Comparison of ENCODE assay signal across 9 cellular contexts in the genomic region with DNA sequence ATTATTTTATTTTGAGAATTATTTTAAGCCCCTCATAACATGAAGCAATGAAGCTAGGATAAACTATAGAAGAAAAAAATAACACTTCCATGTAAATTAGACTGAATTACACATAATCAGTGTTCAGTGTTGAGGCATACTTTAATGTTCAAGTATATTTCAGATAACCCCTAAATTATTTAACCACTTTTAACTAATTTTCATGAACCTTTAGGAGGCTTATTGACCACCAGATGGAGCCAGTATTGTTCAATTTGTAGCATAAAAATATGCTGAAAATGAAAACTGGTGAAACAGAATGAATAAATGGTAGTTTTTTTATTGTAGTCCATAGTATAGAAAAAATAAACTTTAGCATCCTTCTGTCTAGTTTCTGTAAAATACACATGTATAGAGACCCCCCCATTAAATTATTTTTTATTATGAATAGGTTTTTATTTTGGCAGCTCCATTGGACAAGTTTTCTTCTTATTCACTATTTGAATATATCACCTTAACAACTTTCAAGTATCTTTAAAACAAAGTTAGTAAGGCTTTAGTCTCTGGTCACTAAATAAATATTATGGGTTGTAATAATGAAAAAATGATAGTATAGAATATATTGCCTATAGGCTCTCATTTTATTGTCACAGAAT.
DNase-seq lines count a peak whose midpoint lies in the region; TF ChIP-seq lines count a peak whose summit lies in the region.
"Had no signal": no experiment of that assay in that cellular context is flagged by ENCODE, and none has a peak within 500 bp of the region (broad histone marks: within the 10 kb centered on the region; RNA-seq: fewer than 3 reads in every experiment).

No MANE protein-coding gene starts in this region.

- H3K27ac ChIP-seq in MM.1S (ENCODE audit: low read length) (no peak overlapping the region), ovary (no peak overlapping the region)
- H3K27ac ChIP-seq: SJSA1 had no signal

- no peaks in the 10 kb centered on the region for H4K20me1 ChIP-seq in MM.1S (ENCODE audit: insufficient read depth, low read length)

- no peaks in the 10 kb centered on the region for H3K9me2 ChIP-seq in MM.1S (replicated peaks; ENCODE audit: insufficient read depth, low read length)

- no peak overlapping the region for H2AFZ ChIP-seq in MM.1S (ENCODE audit: low read length)

- H3K36me3 ChIP-seq in MM.1S (replicated peaks; ENCODE audit: insufficient read depth, low read length) = no peaks in the 10 kb centered on the region
- no peaks in the 10 kb centered on the region for H3K36me3 ChIP-seq in ovary
- H3K36me3 ChIP-seq: SJSA1 had no signal

- no peaks in the 10 kb centered on the region for H3K9me3 ChIP-seq in MM.1S (replicated peaks; ENCODE audit: insufficient read depth, low read length)
- H3K9me3 ChIP-seq in ovary = no peaks in the 10 kb centered on the region

- no peaks in the 10 kb centered on the region for H3F3A ChIP-seq in MM.1S (ENCODE audit: insufficient read depth, low read length)

- TF ChIP-seq CTCF in MM.1S (IDR thresholded peaks at IDR 0.05; ENCODE audit: low read length) (peak; percentile 55), ovary (IDR thresholded peaks at IDR 0.05) (peak; percentile 8 to 42 (median 11))

- no peak overlapping the region for H3K4me2 ChIP-seq in MM.1S (ENCODE audit: low read depth, low read length)

- intact Hi-C loops in ovary (cut with DNase I) = loop anchor here in 1 of 4 donors (10.0 kb wide), 1 partner anchor 526 kb away; a partner anchor contains a TSS

- peak; percentile 19 for DNase-seq in G401 (ENCODE audit: low spot score)
- DNase-seq in MM.1S = peak; percentile 43
- peak; percentile 72 for DNase-seq in dedifferentiated amniotic fluid mesenchymal stem cell (ENCODE audit: extremely low spot score)
- no peak for DNase-seq in ovary
- no peak for DNase-seq in GF-D8 (lab: John Stamatoyannopoulos, UW)
- no peak for DNase-seq in NK-92 treated with Interleukin-12 subunit alpha and Interleukin-12 subunit beta, amount 100 ng/mL, for 24 hours (lab: John Stamatoyannopoulos, UW)
- DNase-seq in stimulated activated CD4-positive, alpha-beta T cell treated with anti-CD3 and anti-CD28 coated beads, Interleukin-1b, Interleukin-23, amount 100 ng/mL, for 48 hours = no peak
- DNase-seq in HK-2 (ENCODE audit: unreplicated experiment) = no peak

- H3K79me2 ChIP-seq in MM.1S (ENCODE audit: low read length) = no peaks in the 10 kb centered on the region

- H3K4me1 ChIP-seq in MM.1S (ENCODE audit: low read length) (0 out of 2 replicates have a peak, but pooled peaks cover 3% of the 10 kb centered on the region), ovary (ENCODE audit: insufficient read depth) (no peaks in the 10 kb centered on the region)
- H3K4me1 ChIP-seq: SJSA1 had no signal

- H3K9ac ChIP-seq in MM.1S (ENCODE audit: low read length) = no peak overlapping the region

- no peak for TF ChIP-seq POLR2A in ovary (IDR thresholded peaks at IDR 0.05)

- H3K27me3 ChIP-seq in MM.1S (replicated peaks; ENCODE audit: insufficient read depth, low read length) (no peaks in the 10 kb centered on the region), ovary (no peaks in the 10 kb centered on the region)
- H3K27me3 ChIP-seq: SJSA1 had no signal

- in situ Hi-C loops in G401 (cut with HindIII; ENCODE audit: low sequenced_read_pairs) = no loop called here

- H3K4me3 ChIP-seq in MM.1S (ENCODE audit: low read length) (no peak overlapping the region), ovary (no peak overlapping the region)
- H3K4me3 ChIP-seq: SJSA1 had no signal

- TF ChIP-seq EP300 in ovary (IDR thresholded peaks at IDR 0.05) = no peak

Comparison
In these comparisons a context has a peak if more than half of its experiments do, and no peak if none do; other contexts are left out.
1. DNase-seq: peak in G401 (single experiment), MM.1S (single experiment) and dedifferentiated amniotic fluid mesenchymal stem cell (single experiment); none in ovary (0 of 5), GF-D8 (single experiment), NK-92 treated with Interleukin-12 subunit alpha and Interleukin-12 subunit beta, amount 100 ng/mL, for 24 hours (single experiment), stimulated activated CD4-positive, alpha-beta T cell treated with anti-CD3 and anti-CD28 coated beads, Interleukin-1b, Interleukin-23, amount 100 ng/mL, for 48 hours (single experiment) and HK-2 (single experiment).